4 cellular contexts compared by ENCODE assay signal in the genomic region with DNA sequence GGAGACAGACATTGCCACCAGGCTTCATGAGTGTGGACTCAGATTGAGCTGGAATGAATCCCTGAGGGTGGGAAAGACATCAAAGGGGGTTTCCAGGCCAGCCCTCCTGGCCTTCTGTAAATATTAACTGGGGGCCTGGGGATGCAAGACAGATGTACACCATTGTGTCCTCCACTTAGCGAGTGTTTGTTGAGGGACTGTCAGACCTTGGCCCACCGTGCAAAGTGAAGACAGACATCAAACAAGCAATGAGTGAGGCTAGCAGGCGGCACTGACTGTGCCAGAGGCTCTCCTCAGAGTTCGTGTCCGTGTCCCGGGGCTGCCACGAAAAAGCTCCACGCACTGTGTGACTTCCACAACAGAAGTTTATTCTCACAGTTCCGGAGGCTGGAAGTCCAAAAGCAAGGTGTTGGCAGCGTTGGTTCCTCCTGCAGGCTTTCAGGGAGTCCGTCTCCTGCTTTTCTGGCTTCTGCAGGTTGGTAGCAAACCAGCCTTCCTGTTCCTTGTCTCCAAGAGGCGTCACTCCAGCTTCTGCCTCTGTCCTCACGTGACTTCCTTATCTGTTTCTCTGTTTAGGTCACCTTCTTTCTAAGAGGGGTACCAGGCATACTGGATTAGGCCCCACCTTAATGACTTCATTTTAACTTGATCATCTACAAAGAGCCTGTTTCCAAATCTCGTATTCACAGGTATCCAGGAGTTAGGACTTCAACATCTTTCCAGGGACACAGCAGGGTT. TPM values are rescaled to one million over a fixed set of nuclear protein-coding genes. Genes with fewer than 3 reads are reported as not detected.
"Had no signal": no experiment of that assay in that cellular context is flagged by ENCODE, and none has a peak within 500 bp of the region (broad histone marks: within the 10 kb centered on the region; RNA-seq: fewer than 3 reads in every experiment).

No MANE protein-coding gene starts in this region.

- DNase-seq: H9, HCEC 1CT, IMR-90 had no signal

- ATAC-seq: GM23338 had no signal

- H3K4me3 Mint-ChIP-seq: GM23338, H9 had no signal

- H2AFZ ChIP-seq: GM23338 had no signal

- H3K9me3 Mint-ChIP-seq: GM23338, H9 had no signal

- H3K4me3 ChIP-seq: GM23338 had no signal

- H3K27ac Mint-ChIP-seq: GM23338 had no signal

- H3K4me2 ChIP-seq: GM23338 had no signal

RNA-seq across cellular contexts. Expression of a gene that starts 59.1 kb away (rescaled TPM):
- total RNA-seq: IMR-90 had no signal
